In genomic region chr10:78913219-78914059, GRCh38 we compare ENCODE assay signal across 12 cellular contexts.
DNase-seq lines count a peak whose midpoint lies in the region; ATAC-seq and TF ChIP-seq lines count a peak whose summit lies in the region.
"Had no signal": no experiment of that assay in that cellular context is flagged by ENCODE, and none has a peak within 500 bp of the region (broad histone marks: within the 10 kb centered on the region; RNA-seq: fewer than 3 reads in every experiment).

No MANE protein-coding gene starts in this region.

- H3K4me1 ChIP-seq in sigmoid colon = peaks cover 0 to 8% (median 3%) of the 10 kb centered on the region in 4 donors

- no peaks in the 10 kb centered on the region for H3K36me3 ChIP-seq in sigmoid colon

- no peak for ATAC-seq in effector memory CD8-positive, alpha-beta T cell (replicated peaks)
- ATAC-seq in HG02763 (IDR thresholded peaks at IDR 0.05; ENCODE audit: unreplicated experiment) = no peak

- no peak overlapping the region for H3K4me3 ChIP-seq in sigmoid colon

- DNase-seq in DMS153 treated with DMSO at 0.1 percent for 48 hours (lab: John Stamatoyannopoulos, UW; ENCODE audit: unreplicated experiment) (peak; percentile 91), NCI-H2107 treated with DMSO at 0.1 percent for 48 hours (lab: John Stamatoyannopoulos, UW; ENCODE audit: unreplicated experiment) (peak; percentile 86), cerebellar cortex (ENCODE audit: low spot score) (peak; percentile 20), middle frontal gyrus (ENCODE audit: extremely low spot score, low spot score) (peak; percentile 83), osteocyte (ENCODE audit: extremely low spot score, unreplicated experiment) (no peak), sigmoid colon (no peak)
- DNase-seq in effector memory CD8-positive, alpha-beta T cell = no peak
- DNase-seq: activated B cell treated with CpG ODN at 0.5 μM for 24 hours had no signal

- no peaks in the 10 kb centered on the region for H3K4me1 Mint-ChIP-seq in effector memory CD8-positive, alpha-beta T cell (ENCODE audit: low read depth in 2 of 2)
- H3K4me1 Mint-ChIP-seq in osteocyte (ENCODE audit: unreplicated experiment) = peaks cover 30% of the 10 kb centered on the region

- no peak for TF ChIP-seq EP300 in sigmoid colon (IDR thresholded peaks at IDR 0.05)

- intact Hi-C loops in sigmoid colon (cut with DNase I) = no loop called here

- peak overlapping the region in 1 of 2 donors; percentile 35 for H3K27ac Mint-ChIP-seq in effector memory CD8-positive, alpha-beta T cell
- H3K27ac Mint-ChIP-seq in osteocyte (ENCODE audit: unreplicated experiment) = no peak overlapping the region
- H3K27ac Mint-ChIP-seq: activated B cell treated with CpG ODN at 0.5 μM for 24 hours, mesothelial cell of epicardium had no signal

- no peak for TF ChIP-seq POLR2A in sigmoid colon (IDR thresholded peaks at IDR 0.05)

- 29 to 73% methylated on average over 28 of the region's 28 CpGs for WGBS in sigmoid colon, 2 donors

- no peaks in the 10 kb centered on the region for H3K36me3 Mint-ChIP-seq in effector memory CD8-positive, alpha-beta T cell (ENCODE audit: insufficient read depth)
- no peaks in the 10 kb centered on the region for H3K36me3 Mint-ChIP-seq in osteocyte (ENCODE audit: unreplicated experiment)
- H3K36me3 Mint-ChIP-seq: mesothelial cell of epicardium had no signal

- no peaks in the 10 kb centered on the region for H3K27me3 ChIP-seq in sigmoid colon

- no peaks in the 10 kb centered on the region for H3K9me3 ChIP-seq in sigmoid colon

- peaks cover 10 to 15% of the 10 kb centered on the region in 2 donors for H3K27me3 Mint-ChIP-seq in effector memory CD8-positive, alpha-beta T cell
- peaks cover 6% of the 10 kb centered on the region for H3K27me3 Mint-ChIP-seq in osteocyte (ENCODE audit: unreplicated experiment)

- H3K27ac ChIP-seq in sigmoid colon = no peak overlapping the region
- H3K27ac ChIP-seq: C4-2B, HL-60 had no signal

- no peak overlapping the region for H3K4me3 Mint-ChIP-seq in effector memory CD8-positive, alpha-beta T cell
- no peak overlapping the region for H3K4me3 Mint-ChIP-seq in osteocyte (ENCODE audit: unreplicated experiment)
- H3K4me3 Mint-ChIP-seq: activated B cell treated with CpG ODN at 0.5 μM for 24 hours, mesothelial cell of epicardium had no signal

- TF ChIP-seq CTCF in osteocyte (IDR thresholded peaks at IDR 0.05) (no peak), sigmoid colon (IDR thresholded peaks at IDR 0.05) (no peak)

- no peaks in the 10 kb centered on the region for H3K9me3 Mint-ChIP-seq in effector memory CD8-positive, alpha-beta T cell
- H3K9me3 Mint-ChIP-seq in osteocyte (ENCODE audit: unreplicated experiment) = no peaks in the 10 kb centered on the region
- H3K9me3 Mint-ChIP-seq: activated B cell treated with CpG ODN at 0.5 μM for 24 hours, mesothelial cell of epicardium had no signal

Comparison
In these comparisons a context has a peak if more than half of its experiments do, and no peak if none do; other contexts are left out.
1. DNase-seq: peak in DMS153 treated with DMSO at 0.1 percent for 48 hours (single experiment), NCI-H2107 treated with DMSO at 0.1 percent for 48 hours (single experiment), cerebellar cortex (single experiment) and middle frontal gyrus (single experiment); none in effector memory CD8-positive, alpha-beta T cell (0 of 3), osteocyte (single experiment) and sigmoid colon (single experiment).